Comparison of ENCODE assay signal across 20 cellular contexts in the genomic region with DNA sequence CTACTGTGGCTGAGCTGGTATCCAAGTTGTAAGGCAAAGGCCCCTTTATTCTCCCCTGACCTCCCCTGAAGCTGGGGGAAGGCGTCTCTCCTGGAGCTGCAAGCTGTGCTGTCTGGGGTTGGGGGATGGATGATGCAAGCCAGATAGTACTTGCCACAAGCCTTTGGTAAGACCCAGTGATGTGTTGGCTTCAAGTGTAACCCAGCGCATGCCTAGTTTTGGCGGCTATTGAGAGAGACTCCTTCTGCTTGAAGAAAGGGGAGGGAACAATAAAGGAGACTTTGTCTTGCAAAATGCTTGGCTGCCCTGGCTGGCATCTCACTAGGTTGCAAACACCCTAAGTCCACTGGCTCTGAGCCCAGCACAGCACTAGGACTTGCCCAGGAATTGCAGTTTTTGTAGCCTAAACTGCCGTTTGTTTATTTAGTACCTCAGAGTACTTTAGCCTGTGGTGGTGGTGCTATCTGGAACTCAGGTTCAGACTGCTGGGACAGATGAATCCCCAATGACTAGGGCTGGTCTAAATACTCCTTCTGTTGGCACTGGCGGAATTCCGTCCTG.
DNase-seq lines count a peak whose midpoint lies in the region; ATAC-seq, FAIRE-seq and TF ChIP-seq lines count a peak whose summit lies in the region.
"Had no signal": no experiment of that assay in that cellular context is flagged by ENCODE, and none has a peak within 500 bp of the region (broad histone marks: within the 10 kb centered on the region; RNA-seq: fewer than 3 reads in every experiment).

No MANE protein-coding gene starts in this region.

- H3K9me3 Mint-ChIP-seq in activated T-cell treated with anti-CD3 and anti-CD28 coated beads, Interleukin-2, amount 50 U/mL, for 72 hours: peaks cover 4% of the 10 kb centered on the region in 2 donors

- H3K4me3 ChIP-seq in bronchial epithelial cell (ENCODE audit: low read depth, low read length): no peak overlapping the region
- H3K4me3 ChIP-seq: BLaER1 treated with 17β-estradiol and CSF1 and Interleukin-3, amounts not matched to agents 10 nM and 100 nM; GM23248 had no signal

- H3K36me3 ChIP-seq in bronchial epithelial cell (ENCODE audit: control insufficient read depth, insufficient read depth, low read length): no peaks in the 10 kb centered on the region
- H3K36me3 ChIP-seq: BLaER1 treated with 17β-estradiol and CSF1 and Interleukin-3, amounts not matched to agents 10 nM and 100 nM had no signal

- H3K27ac Mint-ChIP-seq in activated T-cell treated with anti-CD3 and anti-CD28 coated beads, Interleukin-2, amount 50 U/mL, for 72 hours: no peak overlapping the region
- H3K27ac Mint-ChIP-seq: B cell had no signal

- H3K27me3 ChIP-seq in bronchial epithelial cell (ENCODE audit: control insufficient read depth, insufficient read depth, low read length): no peaks in the 10 kb centered on the region
- H3K27me3 ChIP-seq: BLaER1 treated with 17β-estradiol and CSF1 and Interleukin-3, amounts not matched to agents 10 nM and 100 nM had no signal

- ATAC-seq in left lobe of liver: peak; percentile 87
- no peak for ATAC-seq in activated T-cell treated with anti-CD3 and anti-CD28 coated beads, Interleukin-2, amount 50 U/mL, for 72 hours (replicated peaks in 1 of 2)

- H3K36me3 Mint-ChIP-seq in activated T-cell treated with anti-CD3 and anti-CD28 coated beads, Interleukin-2, amount 50 U/mL, for 72 hours (ENCODE audit: insufficient read depth in 2 of 2): no peaks in the 10 kb centered on the region
- H3K36me3 Mint-ChIP-seq: CD4-positive, CD25-positive, alpha-beta regulatory T cell had no signal

- no peaks in the 10 kb centered on the region for H3K4me1 Mint-ChIP-seq in activated T-cell treated with anti-CD3 and anti-CD28 coated beads, Interleukin-2, amount 50 U/mL, for 72 hours (ENCODE audit: low read depth)
- H3K4me1 Mint-ChIP-seq: B cell; CD4-positive, CD25-positive, alpha-beta regulatory T cell; CD8-positive, alpha-beta memory T cell had no signal

- DNase-seq in MV-4-11 (lab: John Stamatoyannopoulos, UW) (peak; percentile 21), bronchial epithelial cell (ENCODE audit: low read depth) (no peak), left lobe of liver (ENCODE audit: low spot score) (peak; percentile 51), NCI-H345 treated with DMSO at 0.1 percent for 48 hours (lab: John Stamatoyannopoulos, UW; ENCODE audit: unreplicated experiment) (no peak)
- DNase-seq in activated T-cell treated with anti-CD3 and anti-CD28 coated beads, Interleukin-2, amount 50 U/mL, for 72 hours: no peak
- DNase-seq in stimulated activated naive CD4-positive, alpha-beta T cell treated with Interleukin-2 at 50 U/mL for 16 hours (lab: John Stamatoyannopoulos, UW): no peak
- DNase-seq: CD4-positive, CD25-positive, alpha-beta regulatory T cell; CD8-positive, alpha-beta memory T cell; COR-L47; DMS 273 treated with DMSO at 0.1 percent for 48 hours; DMS53; GM23248; HCEC 1CT; IMR-90 had no signal

- peak; percentile 47 for FAIRE-seq in bronchial epithelial cell (lab: Jason Lieb, UNC)
- FAIRE-seq: G401.6, GM12892, GM18507, H54 had no signal

- no peak overlapping the region for H3K4me3 Mint-ChIP-seq in activated T-cell treated with anti-CD3 and anti-CD28 coated beads, Interleukin-2, amount 50 U/mL, for 72 hours
- H3K4me3 Mint-ChIP-seq: B cell; CD4-positive, CD25-positive, alpha-beta regulatory T cell; CD8-positive, alpha-beta memory T cell had no signal

- H3K27me3 Mint-ChIP-seq in activated T-cell treated with anti-CD3 and anti-CD28 coated beads, Interleukin-2, amount 50 U/mL, for 72 hours (ENCODE audit: low read depth): no peaks in the 10 kb centered on the region

- no peak for TF ChIP-seq CTCF in bronchial epithelial cell (IDR thresholded peaks at IDR 0.05; ENCODE audit: insufficient read depth, low read length, severe bottlenecking)

Comparison
In these comparisons a context has a peak if more than half of its experiments do, and no peak if none do; other contexts are left out.
1. DNase-seq: peak in MV-4-11 (single experiment) and left lobe of liver (single experiment); none in bronchial epithelial cell (single experiment), activated T-cell treated with anti-CD3 and anti-CD28 coated beads, Interleukin-2, amount 50 U/mL, for 72 hours (0 of 2), stimulated activated naive CD4-positive, alpha-beta T cell treated with Interleukin-2 at 50 U/mL for 16 hours (single experiment) and NCI-H345 treated with DMSO at 0.1 percent for 48 hours (single experiment).